ENCODE assay signal across 1 cellular context in the genomic region with DNA sequence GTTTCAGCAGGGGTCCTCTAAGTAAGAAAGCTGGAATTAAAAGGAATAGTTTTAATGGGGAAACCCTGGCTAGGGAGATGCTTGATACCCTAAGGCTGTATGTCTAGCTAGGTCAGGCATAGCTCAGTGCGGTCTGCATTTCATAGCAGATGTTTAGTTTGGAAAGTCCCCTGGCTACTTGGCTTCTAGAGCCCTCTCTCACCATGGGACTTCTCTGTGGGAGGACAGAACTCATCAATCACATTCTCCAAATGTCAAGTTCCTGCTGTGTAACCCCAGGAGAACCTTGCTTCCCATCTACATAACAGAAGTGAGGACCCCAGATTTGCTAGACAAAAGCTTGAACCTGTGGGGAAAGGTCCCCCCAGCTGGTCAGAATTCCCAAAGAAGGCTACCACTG.
TF ChIP-seq lines count a peak whose summit lies in the region.

No MANE protein-coding gene starts in this region.

TF ChIP-seq in H1, 55 proteins besides CTCF, POLR2A, EP300 and RAD21:
- no peak for TF ChIP-seq KDM1A (IDR thresholded peaks at IDR 0.05; ENCODE audit: borderline replicate concordance, low read length)
- no peak for TF ChIP-seq CBX8 (IDR thresholded peaks at IDR 0.05; ENCODE audit: borderline replicate concordance, low read depth, low read length)
- TF ChIP-seq NRF1 (IDR thresholded peaks at IDR 0.05; ENCODE audit: low read depth, low read length), result no peak
- no peak for TF ChIP-seq GABPA (IDR thresholded peaks at IDR 0.05; ENCODE audit: borderline replicate concordance, insufficient read depth, low read length)
- TF ChIP-seq ATF3 (IDR thresholded peaks at IDR 0.05; ENCODE audit: insufficient read depth, low read depth, low read length), result no peak
- peak; percentile 94 to 96; a peak in 2 of 4 replicates for TF ChIP-seq HDAC2 (IDR thresholded peaks at IDR 0.05; ENCODE audit: borderline replicate concordance in 1 of 2, low read depth in 2 of 2, low read length in 2 of 2)
- TF ChIP-seq RFX5 (IDR thresholded peaks at IDR 0.05; ENCODE audit: borderline replicate concordance, low read depth, low read length), result no peak
- no peak for TF ChIP-seq CBX5 (IDR thresholded peaks at IDR 0.05; ENCODE audit: low read depth, low read length)
- TF ChIP-seq HDAC6 (IDR thresholded peaks at IDR 0.05; ENCODE audit: low read depth, low read length), result no peak
- no peak for TF ChIP-seq RBBP5 (IDR thresholded peaks at IDR 0.05; ENCODE audit: borderline replicate concordance, low read depth, low read length)
- TF ChIP-seq CHD1 (IDR thresholded peaks at IDR 0.05; ENCODE audit: low read depth, low read length), result no peak
- peak; percentile 79 for TF ChIP-seq ATF2 (IDR thresholded peaks at IDR 0.05; ENCODE audit: low read length)
- no peak for TF ChIP-seq KDM4A (IDR thresholded peaks at IDR 0.05; ENCODE audit: low read depth, low read length, severe bottlenecking)
- TF ChIP-seq PHF8 (conservative IDR thresholded peaks at IDR 0.05; ENCODE audit: low read depth, low read length), result no peak
- TF ChIP-seq BACH1 (IDR thresholded peaks at IDR 0.05; ENCODE audit: low read length), result no peak
- no peak for TF ChIP-seq BRCA1 (IDR thresholded peaks at IDR 0.05; ENCODE audit: low read depth, low read length)
- TF ChIP-seq EGR1 (IDR thresholded peaks at IDR 0.05; ENCODE audit: borderline replicate concordance, low read depth, low read length), result peak; percentile 57; the same call in 1 of the 2 replicates
- TF ChIP-seq SUZ12 (IDR thresholded peaks at IDR 0.05; ENCODE audit: low read length), result no peak
- no peak for TF ChIP-seq MAX (IDR thresholded peaks at IDR 0.05)
- TF ChIP-seq, protein P1, sequence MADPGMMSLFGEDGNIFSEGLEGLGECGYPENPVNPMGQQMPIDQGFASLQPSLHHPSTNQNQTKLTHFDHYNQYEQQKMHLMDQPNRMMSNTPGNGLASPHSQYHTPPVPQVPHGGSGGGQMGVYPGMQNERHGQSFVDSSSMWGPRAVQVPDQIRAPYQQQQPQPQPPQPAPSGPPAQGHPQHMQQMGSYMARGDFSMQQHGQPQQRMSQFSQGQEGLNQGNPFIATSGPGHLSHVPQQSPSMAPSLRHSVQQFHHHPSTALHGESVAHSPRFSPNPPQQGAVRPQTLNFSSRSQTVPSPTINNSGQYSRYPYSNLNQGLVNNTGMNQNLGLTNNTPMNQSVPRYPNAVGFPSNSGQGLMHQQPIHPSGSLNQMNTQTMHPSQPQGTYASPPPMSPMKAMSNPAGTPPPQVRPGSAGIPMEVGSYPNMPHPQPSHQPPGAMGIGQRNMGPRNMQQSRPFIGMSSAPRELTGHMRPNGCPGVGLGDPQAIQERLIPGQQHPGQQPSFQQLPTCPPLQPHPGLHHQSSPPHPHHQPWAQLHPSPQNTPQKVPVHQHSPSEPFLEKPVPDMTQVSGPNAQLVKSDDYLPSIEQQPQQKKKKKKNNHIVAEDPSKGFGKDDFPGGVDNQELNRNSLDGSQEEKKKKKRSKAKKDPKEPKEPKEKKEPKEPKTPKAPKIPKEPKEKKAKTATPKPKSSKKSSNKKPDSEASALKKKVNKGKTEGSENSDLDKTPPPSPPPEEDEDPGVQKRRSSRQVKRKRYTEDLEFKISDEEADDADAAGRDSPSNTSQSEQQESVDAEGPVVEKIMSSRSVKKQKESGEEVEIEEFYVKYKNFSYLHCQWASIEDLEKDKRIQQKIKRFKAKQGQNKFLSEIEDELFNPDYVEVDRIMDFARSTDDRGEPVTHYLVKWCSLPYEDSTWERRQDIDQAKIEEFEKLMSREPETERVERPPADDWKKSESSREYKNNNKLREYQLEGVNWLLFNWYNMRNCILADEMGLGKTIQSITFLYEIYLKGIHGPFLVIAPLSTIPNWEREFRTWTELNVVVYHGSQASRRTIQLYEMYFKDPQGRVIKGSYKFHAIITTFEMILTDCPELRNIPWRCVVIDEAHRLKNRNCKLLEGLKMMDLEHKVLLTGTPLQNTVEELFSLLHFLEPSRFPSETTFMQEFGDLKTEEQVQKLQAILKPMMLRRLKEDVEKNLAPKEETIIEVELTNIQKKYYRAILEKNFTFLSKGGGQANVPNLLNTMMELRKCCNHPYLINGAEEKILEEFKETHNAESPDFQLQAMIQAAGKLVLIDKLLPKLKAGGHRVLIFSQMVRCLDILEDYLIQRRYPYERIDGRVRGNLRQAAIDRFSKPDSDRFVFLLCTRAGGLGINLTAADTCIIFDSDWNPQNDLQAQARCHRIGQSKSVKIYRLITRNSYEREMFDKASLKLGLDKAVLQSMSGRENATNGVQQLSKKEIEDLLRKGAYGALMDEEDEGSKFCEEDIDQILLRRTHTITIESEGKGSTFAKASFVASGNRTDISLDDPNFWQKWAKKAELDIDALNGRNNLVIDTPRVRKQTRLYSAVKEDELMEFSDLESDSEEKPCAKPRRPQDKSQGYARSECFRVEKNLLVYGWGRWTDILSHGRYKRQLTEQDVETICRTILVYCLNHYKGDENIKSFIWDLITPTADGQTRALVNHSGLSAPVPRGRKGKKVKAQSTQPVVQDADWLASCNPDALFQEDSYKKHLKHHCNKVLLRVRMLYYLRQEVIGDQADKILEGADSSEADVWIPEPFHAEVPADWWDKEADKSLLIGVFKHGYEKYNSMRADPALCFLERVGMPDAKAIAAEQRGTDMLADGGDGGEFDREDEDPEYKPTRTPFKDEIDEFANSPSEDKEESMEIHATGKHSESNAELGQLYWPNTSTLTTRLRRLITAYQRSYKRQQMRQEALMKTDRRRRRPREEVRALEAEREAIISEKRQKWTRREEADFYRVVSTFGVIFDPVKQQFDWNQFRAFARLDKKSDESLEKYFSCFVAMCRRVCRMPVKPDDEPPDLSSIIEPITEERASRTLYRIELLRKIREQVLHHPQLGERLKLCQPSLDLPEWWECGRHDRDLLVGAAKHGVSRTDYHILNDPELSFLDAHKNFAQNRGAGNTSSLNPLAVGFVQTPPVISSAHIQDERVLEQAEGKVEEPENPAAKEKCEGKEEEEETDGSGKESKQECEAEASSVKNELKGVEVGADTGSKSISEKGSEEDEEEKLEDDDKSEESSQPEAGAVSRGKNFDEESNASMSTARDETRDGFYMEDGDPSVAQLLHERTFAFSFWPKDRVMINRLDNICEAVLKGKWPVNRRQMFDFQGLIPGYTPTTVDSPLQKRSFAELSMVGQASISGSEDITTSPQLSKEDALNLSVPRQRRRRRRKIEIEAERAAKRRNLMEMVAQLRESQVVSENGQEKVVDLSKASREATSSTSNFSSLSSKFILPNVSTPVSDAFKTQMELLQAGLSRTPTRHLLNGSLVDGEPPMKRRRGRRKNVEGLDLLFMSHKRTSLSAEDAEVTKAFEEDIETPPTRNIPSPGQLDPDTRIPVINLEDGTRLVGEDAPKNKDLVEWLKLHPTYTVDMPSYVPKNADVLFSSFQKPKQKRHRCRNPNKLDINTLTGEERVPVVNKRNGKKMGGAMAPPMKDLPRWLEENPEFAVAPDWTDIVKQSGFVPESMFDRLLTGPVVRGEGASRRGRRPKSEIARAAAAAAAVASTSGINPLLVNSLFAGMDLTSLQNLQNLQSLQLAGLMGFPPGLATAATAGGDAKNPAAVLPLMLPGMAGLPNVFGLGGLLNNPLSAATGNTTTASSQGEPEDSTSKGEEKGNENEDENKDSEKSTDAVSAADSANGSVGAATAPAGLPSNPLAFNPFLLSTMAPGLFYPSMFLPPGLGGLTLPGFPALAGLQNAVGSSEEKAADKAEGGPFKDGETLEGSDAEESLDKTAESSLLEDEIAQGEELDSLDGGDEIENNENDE (IDR thresholded peaks at IDR 0.05; ENCODE audit: insufficient replicate concordance, low read length), result no peak
- no peak for TF ChIP-seq RNF2 (IDR thresholded peaks at IDR 0.05; ENCODE audit: borderline replicate concordance, low read depth, low read length, missing control alignments, poor library complexity, severe bottlenecking)
- TF ChIP-seq GTF2F1 (IDR thresholded peaks at IDR 0.05; ENCODE audit: borderline replicate concordance, low read depth, low read length), result no peak
- peak; percentile 90 for TF ChIP-seq POU5F1 (IDR thresholded peaks at IDR 0.05; ENCODE audit: low read depth, low read length)
- TF ChIP-seq SIN3A (conservative IDR thresholded peaks at IDR 0.05 in 1 of 2, IDR thresholded peaks at IDR 0.05 in 1 of 2; ENCODE audit: low read depth in 1 of 2, low read length in 2 of 2), result peak; percentile 75 to 76; a peak in 2 of 4 replicates
- no peak for TF ChIP-seq JUN (IDR thresholded peaks at IDR 0.05; ENCODE audit: low read depth, low read length)
- TF ChIP-seq SIX5 (IDR thresholded peaks at IDR 0.05; ENCODE audit: low read depth, low read length), result no peak
- TF ChIP-seq BCL11A (IDR thresholded peaks at IDR 0.05; ENCODE audit: low read depth in 2 of 2, low read length in 2 of 2), result peak; percentile 88 to 96
- no peak for TF ChIP-seq KDM5A (IDR thresholded peaks at IDR 0.05; ENCODE audit: low read length)
- peak; percentile 63; the same call in 1 of the 2 replicates for TF ChIP-seq YY1 (IDR thresholded peaks at IDR 0.05; ENCODE audit: low read depth, low read length)
- TF ChIP-seq TBP (IDR thresholded peaks at IDR 0.05; ENCODE audit: low read depth, low read length), result no peak
- TF ChIP-seq ASH2L (IDR thresholded peaks at IDR 0.05; ENCODE audit: low read length), result peak; percentile 51
- no peak for TF ChIP-seq CREB1 (IDR thresholded peaks at IDR 0.05)
- TF ChIP-seq EZH2 (IDR thresholded peaks at IDR 0.05; ENCODE audit: low read depth, low read length, severe bottlenecking), result no peak
- TF ChIP-seq NANOG (IDR thresholded peaks at IDR 0.05; ENCODE audit: insufficient read depth, low read depth, low read length, poor library complexity, severe bottlenecking), result peak; percentile 91
- TF ChIP-seq TAF7 (optimal IDR thresholded peaks at IDR 0.05; ENCODE audit: borderline replicate concordance, low read depth, low read length), result peak; percentile 47
- TF ChIP-seq FOSL1 (IDR thresholded peaks at IDR 0.05; ENCODE audit: insufficient read depth, low read depth, low read length), result no peak
- no peak for TF ChIP-seq CEBPB (IDR thresholded peaks at IDR 0.05; ENCODE audit: low read depth, low read length)
- TF ChIP-seq TAF1 (IDR thresholded peaks at IDR 0.05; ENCODE audit: low read depth, low read length), result peak; percentile 24; the same call in 1 of the 2 replicates
- peak; percentile 45 for TF ChIP-seq CTBP2 (IDR thresholded peaks at IDR 0.05; ENCODE audit: borderline replicate concordance, insufficient read depth, insufficient read length, low read length)
- TF ChIP-seq SIRT6 (IDR thresholded peaks at IDR 0.05; ENCODE audit: low read length), result no peak
- no peak for TF ChIP-seq ZNF274 (IDR thresholded peaks at IDR 0.05; ENCODE audit: borderline replicate concordance, extremely low read depth, low read length)
- TF ChIP-seq, protein P2, sequence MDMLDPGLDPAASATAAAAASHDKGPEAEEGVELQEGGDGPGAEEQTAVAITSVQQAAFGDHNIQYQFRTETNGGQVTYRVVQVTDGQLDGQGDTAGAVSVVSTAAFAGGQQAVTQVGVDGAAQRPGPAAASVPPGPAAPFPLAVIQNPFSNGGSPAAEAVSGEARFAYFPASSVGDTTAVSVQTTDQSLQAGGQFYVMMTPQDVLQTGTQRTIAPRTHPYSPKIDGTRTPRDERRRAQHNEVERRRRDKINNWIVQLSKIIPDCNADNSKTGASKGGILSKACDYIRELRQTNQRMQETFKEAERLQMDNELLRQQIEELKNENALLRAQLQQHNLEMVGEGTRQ (IDR thresholded peaks at IDR 0.05; ENCODE audit: low read length), result no peak
- TF ChIP-seq TEAD4 (IDR thresholded peaks at IDR 0.05; ENCODE audit: low read depth, low read length), result peak; percentile 78; the same call in 1 of the 2 replicates
- no peak for TF ChIP-seq POLR2AphosphoS5 (IDR thresholded peaks at IDR 0.05; ENCODE audit: low read depth, low read length)
- TF ChIP-seq SP4 (IDR thresholded peaks at IDR 0.05; ENCODE audit: low read length), result no peak
- TF ChIP-seq JUND (IDR thresholded peaks at IDR 0.05; ENCODE audit: low read length), result peak; percentile 22; the same call in 1 of the 2 replicates
- peak; percentile 85 for TF ChIP-seq SP1 (IDR thresholded peaks at IDR 0.05; ENCODE audit: low read depth, low read length)
- 0 out of 2 replicates have a peak, but pooled peaks have one; percentile 65 for TF ChIP-seq RXRA (IDR thresholded peaks at IDR 0.05; ENCODE audit: insufficient read depth, low read depth, low read length)
- peak; percentile 86; the same call in 1 of the 2 replicates for TF ChIP-seq TCF12 (IDR thresholded peaks at IDR 0.05; ENCODE audit: low read depth, low read length)
- TF ChIP-seq, protein P3, sequence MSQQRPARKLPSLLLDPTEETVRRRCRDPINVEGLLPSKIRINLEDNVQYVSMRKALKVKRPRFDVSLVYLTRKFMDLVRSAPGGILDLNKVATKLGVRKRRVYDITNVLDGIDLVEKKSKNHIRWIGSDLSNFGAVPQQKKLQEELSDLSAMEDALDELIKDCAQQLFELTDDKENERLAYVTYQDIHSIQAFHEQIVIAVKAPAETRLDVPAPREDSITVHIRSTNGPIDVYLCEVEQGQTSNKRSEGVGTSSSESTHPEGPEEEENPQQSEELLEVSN (IDR thresholded peaks at IDR 0.05), result no peak
- no peak for TF ChIP-seq SAP30 (IDR thresholded peaks at IDR 0.05; ENCODE audit: insufficient read depth, insufficient replicate concordance, low read length)
- peak; percentile 53 for TF ChIP-seq CHD2 (IDR thresholded peaks at IDR 0.05; ENCODE audit: low read length)
- TF ChIP-seq MAFK (IDR thresholded peaks at IDR 0.05; ENCODE audit: low read depth, low read length), result no peak
- TF ChIP-seq SRF (IDR thresholded peaks at IDR 0.05; ENCODE audit: low read depth, low read length), result no peak
- TF ChIP-seq SP2 (IDR thresholded peaks at IDR 0.05; ENCODE audit: low read length), result no peak
